In the genomic region with DNA sequence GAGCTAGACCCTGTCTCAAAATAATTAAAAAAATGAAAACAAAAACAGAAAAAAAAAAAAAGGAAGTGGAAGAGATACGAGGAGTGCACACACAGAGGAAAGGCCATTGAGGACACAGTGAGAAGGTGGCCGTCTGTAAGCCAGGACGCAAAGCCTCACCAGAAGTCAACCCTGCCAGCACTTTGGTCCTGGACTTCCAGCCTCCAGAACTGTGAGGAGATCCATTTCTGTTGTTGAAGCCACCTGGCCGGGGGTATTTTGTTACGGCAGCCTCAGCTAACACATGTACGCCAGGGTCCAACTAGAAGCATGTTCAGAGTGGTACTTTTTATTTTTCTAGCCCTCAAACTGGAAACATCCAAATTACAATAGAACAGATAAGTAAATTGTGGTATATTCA, we compare ENCODE assay signal across 30 cellular contexts. TPM values are rescaled to one million over a fixed set of nuclear protein-coding genes. Genes with fewer than 3 reads are reported as not detected.
DNase-seq lines count a peak whose midpoint lies in the region; ATAC-seq, FAIRE-seq and TF ChIP-seq lines count a peak whose summit lies in the region.
"Had no signal": no experiment of that assay in that cellular context is flagged by ENCODE, and none has a peak within 500 bp of the region (broad histone marks: within the 10 kb centered on the region; RNA-seq: fewer than 3 reads in every experiment).

No MANE protein-coding gene starts in this region.

- H3K4me3 Mint-ChIP-seq in osteocyte (ENCODE audit: unreplicated experiment) (no peak overlapping the region), T-cell (no peak overlapping the region)
- H3K4me3 Mint-ChIP-seq: CD14-positive monocyte; CD4-positive, alpha-beta memory T cell; CD4-positive, CD25-positive, alpha-beta regulatory T cell; CD8-positive, alpha-beta memory T cell had no signal

- POLR2A ChIA-PET in K562 (lab: Yijun Ruan, JAX) (interaction anchor here (0.7 kb wide), 1 partner anchor 12 kb away, joined by 3 read pairs; no protein-coding TSS in a partner anchor), T-cell (lab: Charles Lee) (no interaction called here)

- no peaks in the 10 kb centered on the region for H3K9me3 ChIP-seq in K562 (replicated peaks; ENCODE audit: control insufficient read depth, insufficient read depth, low read depth, low read length)
- H3K9me3 ChIP-seq: A549, BE2C, BLaER1 had no signal

- FAIRE-seq in GM12891 (lab: Jason Lieb, UNC) = no peak
- no peak for FAIRE-seq in K562 (lab: Jason Lieb, UNC)
- FAIRE-seq: A549, GM12878, GM19239 had no signal

- TF ChIP-seq CTCF in K562 (IDR thresholded peaks at IDR 0.05 in 2 of 3, conservative IDR thresholded peaks at IDR 0.05 in 1 of 3; ENCODE audit: insufficient read depth in 2 of 3, low read depth in 1 of 3, low read length in 3 of 3) (no peak), osteocyte (IDR thresholded peaks at IDR 0.05) (no peak)

- H3K27me3 Mint-ChIP-seq in osteocyte (ENCODE audit: unreplicated experiment) = no peaks in the 10 kb centered on the region
- no peaks in the 10 kb centered on the region for H3K27me3 Mint-ChIP-seq in T-cell
- H3K27me3 Mint-ChIP-seq: CD4-positive, alpha-beta memory T cell; CD4-positive, CD25-positive, alpha-beta regulatory T cell; CD8-positive, alpha-beta memory T cell had no signal

- no peaks in the 10 kb centered on the region for H3K9me1 ChIP-seq in K562 (ENCODE audit: control insufficient read depth, insufficient read depth, low read length)

- H3K27ac ChIP-seq in K562 (ENCODE audit: extremely low read depth, low read depth, low read length) = no peak overlapping the region
- H3K27ac ChIP-seq: 22Rv1, A549, BLaER1 had no signal

- H3K27me3 ChIP-seq in K562 (ENCODE audit: control insufficient read depth in 2 of 2, insufficient read depth in 2 of 2, low read length in 2 of 2) = no peaks in the 10 kb centered on the region
- H3K27me3 ChIP-seq: BE2C, BLaER1 had no signal

- CTCF ChIA-PET in K562 (lab: Yijun Ruan, JAX; ENCODE audit: low intra/inter-chr PET ratio) (no interaction called here), T-cell (lab: Charles Lee) (interaction anchor here in 1 of 2 donors (0.6 kb wide), 1 partner anchor 17 kb away, joined by 8 read pairs; no protein-coding TSS in a partner anchor)

- H3K79me2 ChIP-seq in K562 (ENCODE audit: control insufficient read depth, insufficient read depth, low read length) = no peaks in the 10 kb centered on the region

- H3K4me3 ChIP-seq in K562 = no peak overlapping the region
- H3K4me3 ChIP-seq: A549, BLaER1, GM12878 had no signal

- H3K4me1 Mint-ChIP-seq in osteocyte (ENCODE audit: unreplicated experiment) = no peaks in the 10 kb centered on the region
- H3K4me1 Mint-ChIP-seq in T-cell = no peaks in the 10 kb centered on the region
- H3K4me1 Mint-ChIP-seq: CD4-positive, alpha-beta memory T cell; CD8-positive, alpha-beta memory T cell had no signal

- TF ChIP-seq EP300 in K562 (IDR thresholded peaks at IDR 0.05; ENCODE audit: low read length) = no peak

- ATAC-seq in K562 (no peak), T-cell (replicated peaks in 1 of 4) (no peak)
- ATAC-seq: A549, GM12878 had no signal

- no peaks in the 10 kb centered on the region for H4K20me1 ChIP-seq in K562 (replicated peaks; ENCODE audit: control insufficient read depth, insufficient read depth, low read length)
- H4K20me1 ChIP-seq: BLaER1 had no signal

- no peak for TF ChIP-seq POLR2A in GM12891 (IDR thresholded peaks at IDR 0.05; ENCODE audit: low read depth, low read length)
- TF ChIP-seq POLR2A in K562 (conservative IDR thresholded peaks at IDR 0.05) = no peak

- H3K36me3 ChIP-seq in K562 (ENCODE audit: control insufficient read depth, insufficient read depth, low read length) = no peaks in the 10 kb centered on the region
- H3K36me3 ChIP-seq: BE2C had no signal

- no peak for TF ChIP-seq RAD21 in K562 (CRISPR knock-in tag; conservative IDR thresholded peaks at IDR 0.05 in 1 of 2, IDR thresholded peaks at IDR 0.05 in 1 of 2)

- intact Hi-C loops in K562 (cut with micrococcal nuclease) = no loop called here

- in situ Hi-C loops in K562 (cut with MboI) = no loop called here
- in situ Hi-C loops in ACHN (cut with HindIII; ENCODE audit: low pct_ligation_motif_present, low pct_unique_long_range_greater_than_20kb, low sequenced_read_pairs) = no loop called here

- DNase-seq in GM12891 (ENCODE audit: insufficient read length, low spot score) (no peak), MV-4-11 (lab: John Stamatoyannopoulos, UW) (peak; percentile 9), K562 (ENCODE audit: extremely low read depth in 1 of 4, low spot score in 3 of 4) (no peak), osteocyte (ENCODE audit: extremely low spot score, unreplicated experiment) (peak; percentile 51), T-cell (no peak), germinal center (ENCODE audit: low spot score) (no peak), ACHN (no peak), NCI-H1105 (lab: John Stamatoyannopoulos, UW) (no peak)
- DNase-seq: BE2C; C1 segment of cervical spinal cord; CD4-positive, alpha-beta memory T cell; CD4-positive, CD25-positive, alpha-beta regulatory T cell; CD8-positive, alpha-beta memory T cell; COR-L47; DMS 273 treated with DMSO at 0.1 percent for 48 hours; DMS153; DMS53; DMS79; DND-41; EL; GDM1 had no signal

- H3K4me2 ChIP-seq in K562 (ENCODE audit: insufficient read depth, low read length) = no peak overlapping the region
- H3K4me2 ChIP-seq: A549, BLaER1 had no signal

- H3K36me3 Mint-ChIP-seq in osteocyte (ENCODE audit: unreplicated experiment) = peaks cover 36% of the 10 kb centered on the region
- peaks cover 50% of the 10 kb centered on the region for H3K36me3 Mint-ChIP-seq in T-cell

- H3K9me3 Mint-ChIP-seq in osteocyte (ENCODE audit: unreplicated experiment) (no peaks in the 10 kb centered on the region), T-cell (no peaks in the 10 kb centered on the region)
- H3K9me3 Mint-ChIP-seq: CD4-positive, alpha-beta memory T cell; CD4-positive, CD25-positive, alpha-beta regulatory T cell; CD8-positive, alpha-beta memory T cell had no signal

- no peak overlapping the region for H3K9ac ChIP-seq in K562 (ENCODE audit: insufficient read depth in 1 of 2, low read depth in 2 of 2, low read length in 2 of 2)
- H3K9ac ChIP-seq: BLaER1 had no signal

- BruUV-seq in K562 (replicated peaks; lab: Mats Ljungman, UMichigan) = no TSS peak

- no peak overlapping the region for H3K27ac Mint-ChIP-seq in osteocyte (ENCODE audit: unreplicated experiment)
- no peak overlapping the region for H3K27ac Mint-ChIP-seq in T-cell
- H3K27ac Mint-ChIP-seq: CD4-positive, alpha-beta memory T cell; CD4-positive, CD25-positive, alpha-beta regulatory T cell had no signal

- 63% methylated on average over 6 of the region's 6 CpGs for WGBS in K562 (ENCODE audit: insufficient coverage, low coverage, missing lambda C conversion rate)

- no peaks in the 10 kb centered on the region; a peak in 1 of 5 replicates for H3K4me1 ChIP-seq in K562 (replicated peaks in 1 of 2; ENCODE audit: control insufficient read depth in 2 of 2, insufficient read depth in 2 of 2, low read length in 2 of 2)
- H3K4me1 ChIP-seq: A549, BE2C, BLaER1 had no signal

- H2AFZ ChIP-seq in K562 (ENCODE audit: low read depth, low read length) = no peak overlapping the region

RNA-seq across cellular contexts. Expression of a gene that starts 21.8 kb away (rescaled TPM):
- 12.1 TPM for polyA plus RNA-seq in GM12891 (2012; ENCODE audit: low read depth, missing spikeins)
- 10.4 and 12.2 TPM in 2 replicates for total RNA-seq in K562 (2011; cell fraction: chromatin; rRNA removed; ENCODE audit: low replicate concordance)
- total RNA-seq in K562 (2011; cell fraction: nucleolus; rRNA removed) = 7.6 and 8.5 TPM in 2 replicates
- 13.0 and 19.7 TPM in 2 replicates for total RNA-seq in K562 (2011; cell fraction: nucleoplasm; rRNA removed)
- total RNA-seq in K562 (2014; rRNA removed) (7.9 and 8.0 TPM in 2 replicates), K562 (2014; rRNA removed; fragmentation: Illumina TruSeq; extraction: Trizol) (11.8 and 13.9 TPM in 2 replicates), K562 (2015; rRNA removed; fragmentation: Illumina TruSeq; extraction: Trizol) (12.9 and 13.2 TPM in 2 replicates), K562 (2021) (10.6 and 11.7 TPM in 2 replicates), osteocyte (18.3 and 20.2 TPM in 2 replicates), T-cell (10 to 100 TPM; 16.2 to 31.4 (median 21.8) TPM)
- polyA plus RNA-seq in K562 (2011; rRNA removed) (11.2 and 14.9 TPM in 2 replicates), K562 (2014; fragmentation: Illumina TruSeq; extraction: Trizol) (12.1 and 12.7 TPM in 2 replicates), K562 (2014; fragmentation: Nextera tagmentation; extraction: Ambion mirVana) (1 to 10 TPM; 2.9 to 3.2 TPM), K562 (2014; rRNA removed) (9.0 and 14.1 TPM in 2 replicates)
- polyA plus RNA-seq in K562 (2011; cell fraction: cytosol; rRNA removed) = 8.2 and 13.3 TPM in 2 replicates
- polyA plus RNA-seq in K562 (2011; cell fraction: nucleus; rRNA removed) = 8.4 and 9.7 TPM in 2 replicates
- polyA plus RNA-seq in K562 (2012) = 14.5 and 32.7 TPM in 2 replicates
- 8.9 and 9.0 TPM in 2 replicates for polyA minus RNA-seq in K562 (2011; rRNA and poly(A)+ RNA removed)
- 5.2 and 5.9 TPM in 2 replicates for polyA minus RNA-seq in K562 (2011; cell fraction: cytosol; rRNA and poly(A)+ RNA removed)
- polyA minus RNA-seq in K562 (2011; cell fraction: nucleus; rRNA and poly(A)+ RNA removed) = 2.2 and 4.7 TPM in 2 replicates

RNA-seq across cellular contexts. Expression of a gene that starts 56.5 kb away (rescaled TPM):
- 4.2 TPM for polyA plus RNA-seq in GM12891 (2012; ENCODE audit: low read depth, missing spikeins)
- 5.9 and 11.7 TPM in 2 replicates for total RNA-seq in K562 (2011; cell fraction: chromatin; rRNA removed; ENCODE audit: low replicate concordance)
- 5.3 and 6.2 TPM in 2 replicates for total RNA-seq in K562 (2011; cell fraction: nucleolus; rRNA removed)
- total RNA-seq in K562 (2011; cell fraction: nucleoplasm; rRNA removed) = 7.2 and 10.0 TPM in 2 replicates
- total RNA-seq in K562 (2014; rRNA removed) = 12.4 and 13.2 TPM in 2 replicates
- 11.8 and 13.2 TPM in 2 replicates for total RNA-seq in K562 (2014; rRNA removed; fragmentation: Illumina TruSeq; extraction: Trizol)
- 12.6 and 14.4 TPM in 2 replicates for total RNA-seq in K562 (2015; rRNA removed; fragmentation: Illumina TruSeq; extraction: Trizol)
- 13.1 and 13.2 TPM in 2 replicates for total RNA-seq in K562 (2021)
- polyA plus RNA-seq in K562 (2011; rRNA removed) = 7.3 and 9.1 TPM in 2 replicates
- polyA plus RNA-seq in K562 (2011; cell fraction: cytosol; rRNA removed) = 3.0 and 3.3 TPM in 2 replicates
- 6.6 and 7.8 TPM in 2 replicates for polyA plus RNA-seq in K562 (2011; cell fraction: nucleus; rRNA removed)
- 6.5 and 7.2 TPM in 2 replicates for polyA plus RNA-seq in K562 (2012)
- 9.4 and 10.0 TPM in 2 replicates for polyA plus RNA-seq in K562 (2014; fragmentation: Illumina TruSeq; extraction: Trizol)
- polyA plus RNA-seq in K562 (2014; fragmentation: Nextera tagmentation; extraction: Ambion mirVana) = 1 to 10 TPM; 2.7 TPM
- polyA plus RNA-seq in K562 (2014; rRNA removed) = 9.9 and 10.8 TPM in 2 replicates
- 5.4 and 6.1 TPM in 2 replicates for polyA minus RNA-seq in K562 (2011; rRNA and poly(A)+ RNA removed)
- polyA minus RNA-seq in K562 (2011; cell fraction: cytosol; rRNA and poly(A)+ RNA removed) = 3.6 TPM in 2 replicates
- polyA minus RNA-seq in K562 (2011; cell fraction: nucleus; rRNA and poly(A)+ RNA removed) = 6.5 and 6.6 TPM in 2 replicates
- total RNA-seq in osteocyte = 2.1 and 2.3 TPM in 2 replicates
- 1 to 10 TPM; 3.7 to 6.2 (median 5.8) TPM for total RNA-seq in T-cell

RNA-seq across cellular contexts. Expression of a gene that starts 59.7 kb away (rescaled TPM):
- polyA plus RNA-seq in GM12891 (2012; ENCODE audit: low read depth, missing spikeins) = not detected
- total RNA-seq in K562 (2011; cell fraction: chromatin; rRNA removed; ENCODE audit: low replicate concordance) = not detected in 2 replicates
- not detected in 2 replicates for total RNA-seq in K562 (2011; cell fraction: nucleolus; rRNA removed)
- not detected in 2 replicates for total RNA-seq in K562 (2011; cell fraction: nucleoplasm; rRNA removed)
- total RNA-seq in K562 (2014; rRNA removed) (not detected in 2 replicates), K562 (2014; rRNA removed; fragmentation: Illumina TruSeq; extraction: Trizol) (not detected in 2 replicates), K562 (2015; rRNA removed; fragmentation: Illumina TruSeq; extraction: Trizol) (not detected in 2 replicates), K562 (2021) (not detected in 2 replicates), osteocyte (not detected in 2 replicates), T-cell (1 to 10 TPM in 3 of 5 donors, under 1 TPM in 2; 0.58 to 2.5 (median 1.2) TPM)
- polyA plus RNA-seq in K562 (2011; rRNA removed) (not detected in 2 replicates), K562 (2014; fragmentation: Illumina TruSeq; extraction: Trizol) (not detected in 2 replicates), K562 (2014; fragmentation: Nextera tagmentation; extraction: Ambion mirVana) (not detected), K562 (2014; rRNA removed) (not detected in 2 replicates)
- not detected in 2 replicates for polyA plus RNA-seq in K562 (2011; cell fraction: cytosol; rRNA removed)
- polyA plus RNA-seq in K562 (2011; cell fraction: nucleus; rRNA removed) = 0.25 TPM in 1 of 2 replicates, not detected in the other
- polyA plus RNA-seq in K562 (2012) = 0.50 TPM in 1 of 2 replicates, not detected in the other
- not detected in 2 replicates for polyA minus RNA-seq in K562 (2011; rRNA and poly(A)+ RNA removed)
- polyA minus RNA-seq in K562 (2011; cell fraction: cytosol; rRNA and poly(A)+ RNA removed) = not detected in 2 replicates
- polyA minus RNA-seq in K562 (2011; cell fraction: nucleus; rRNA and poly(A)+ RNA removed) = not detected in 2 replicates
- total RNA-seq: A172, Daoy, G401, GM12878 had no signal
- polyA plus RNA-seq: CD14-positive monocyte; CD4-positive, alpha-beta memory T cell; CD4-positive, CD25-positive, alpha-beta regulatory T cell; CD8-positive, alpha-beta memory T cell; GM12878 had no signal

Comparison
In these comparisons a context has a peak if more than half of its experiments do, and no peak if none do; other contexts are left out.
1. DNase-seq: peak in MV-4-11 (single experiment) and osteocyte (single experiment); none in GM12891 (single experiment), K562 (0 of 4), T-cell (0 of 34), germinal center (single experiment), ACHN (single experiment) and NCI-H1105 (single experiment).